In genomic region chr9:129036923-129037766, GRCh38 we compare ENCODE assay signal across 8 cellular contexts. TPM values are rescaled to one million over a fixed set of nuclear protein-coding genes. Genes with fewer than 3 reads are reported as not detected.
DNase-seq lines count a peak whose midpoint lies in the region; ATAC-seq and TF ChIP-seq lines count a peak whose summit lies in the region.

No MANE protein-coding gene starts in this region.

- no peaks in the 10 kb centered on the region for H3K27me3 ChIP-seq in OCI-LY1 (ENCODE audit: insufficient read depth, low read length)

- ATAC-seq in natural killer cell (no peak), HG03159 (IDR thresholded peaks at IDR 0.05; ENCODE audit: unreplicated experiment) (no peak), GM21723 (IDR thresholded peaks at IDR 0.05; ENCODE audit: unreplicated experiment) (no peak), HG03135 (IDR thresholded peaks at IDR 0.05; ENCODE audit: unreplicated experiment) (no peak), GM18520 (IDR thresholded peaks at IDR 0.05; ENCODE audit: unreplicated experiment) (no peak)

- H3K4me3 ChIP-seq in OCI-LY1 (ENCODE audit: low read depth, low read length, poor library complexity, severe bottlenecking) = peak overlapping the region; percentile 93

- H3K27ac ChIP-seq in C4-2B (peak overlapping the region; percentile 77), OCI-LY1 (ENCODE audit: low read depth, low read length, poor library complexity, severe bottlenecking) (no peak overlapping the region)

- H3K4me1 Mint-ChIP-seq in endothelial cell (ENCODE audit: unreplicated experiment) (peaks cover 22% of the 10 kb centered on the region), natural killer cell (peaks cover 24 to 40% of the 10 kb centered on the region in 2 donors)

- intact Hi-C loops in natural killer cell (cut with micrococcal nuclease) = loop anchor here (1.0 kb wide), 2 partner anchors 9 to 156 kb away; partner anchors contain the start of genes KYAT1 and SH3GLB2

- peaks cover 17% of the 10 kb centered on the region for H3K36me3 ChIP-seq in OCI-LY1 (ENCODE audit: insufficient read depth, low read length)

- DNase-seq in endothelial cell (ENCODE audit: low spot score) (no peak), natural killer cell (no peak)

- H3K27ac Mint-ChIP-seq in endothelial cell (ENCODE audit: unreplicated experiment) = peak overlapping the region; percentile 16
- peak overlapping the region; percentile 73 to 89 for H3K27ac Mint-ChIP-seq in natural killer cell

- no peaks in the 10 kb centered on the region for H3F3A ChIP-seq in OCI-LY1 (ENCODE audit: insufficient read depth, low read length)

- H2AFZ ChIP-seq in OCI-LY1 (ENCODE audit: low read length) = no peak overlapping the region

- H3K79me2 ChIP-seq in OCI-LY1 (ENCODE audit: insufficient read depth, low read length) = peaks cover 12% of the 10 kb centered on the region

- H3K27me3 Mint-ChIP-seq in endothelial cell (ENCODE audit: unreplicated experiment) = no peaks in the 10 kb centered on the region
- H3K27me3 Mint-ChIP-seq in natural killer cell (ENCODE audit: low read depth in 2 of 2) = no peaks in the 10 kb centered on the region

- H3K9me2 ChIP-seq in OCI-LY1 (ENCODE audit: low read depth, low read length) = no peaks in the 10 kb centered on the region

- H4K20me1 ChIP-seq in OCI-LY1 (ENCODE audit: insufficient read depth, low read length) = no peaks in the 10 kb centered on the region

- H3K4me3 Mint-ChIP-seq in endothelial cell (ENCODE audit: unreplicated experiment) = peak overlapping the region; percentile 97
- peak overlapping the region; percentile 97 for H3K4me3 Mint-ChIP-seq in natural killer cell

- H3K9ac ChIP-seq in OCI-LY1 (ENCODE audit: low read length) = peak overlapping the region; percentile 89

- H3K4me1 ChIP-seq in OCI-LY1 (ENCODE audit: insufficient read depth, low read length, severe bottlenecking) = peaks cover 19% of the 10 kb centered on the region

- H3K36me3 Mint-ChIP-seq in endothelial cell (ENCODE audit: low read depth, unreplicated experiment) = no peaks in the 10 kb centered on the region
- H3K36me3 Mint-ChIP-seq in natural killer cell = no peaks in the 10 kb centered on the region

- TF ChIP-seq CTCF in C4-2B (conservative IDR thresholded peaks at IDR 0.05) = no peak
- no peak for TF ChIP-seq CTCF in OCI-LY1 (IDR thresholded peaks at IDR 0.05; ENCODE audit: low read length)
- TF ChIP-seq CTCF in endothelial cell (IDR thresholded peaks at IDR 0.05; ENCODE audit: unreplicated experiment) = no peak
- TF ChIP-seq CTCF in natural killer cell (IDR thresholded peaks at IDR 0.05) = no peak

- no peaks in the 10 kb centered on the region for H3K9me3 ChIP-seq in OCI-LY1 (ENCODE audit: low read length)

- H3K4me2 ChIP-seq in OCI-LY1 (ENCODE audit: low read length) = peak overlapping the region; percentile 98

- no peaks in the 10 kb centered on the region for H3K9me3 Mint-ChIP-seq in endothelial cell (ENCODE audit: unreplicated experiment)
- H3K9me3 Mint-ChIP-seq in natural killer cell = no peaks in the 10 kb centered on the region

RNA-seq across cellular contexts. Expression of gene MIGA2, which starts 0.7 kb away (rescaled TPM):
- 32.9 TPM for total RNA-seq in endothelial cell (ENCODE audit: unreplicated experiment)
- total RNA-seq in natural killer cell = 10 to 100 TPM; 67.3 to 77.9 (median 73.9) TPM

RNA-seq across cellular contexts. Expression of gene SH3GLB2, which starts 9.0 kb away (rescaled TPM):
- total RNA-seq in endothelial cell (ENCODE audit: unreplicated experiment) = 94.3 TPM
- 10 to 100 TPM; 50.3 to 67.1 (median 65.4) TPM for total RNA-seq in natural killer cell

RNA-seq across cellular contexts. Expression of gene DOLPP1, which starts 43.8 kb away (rescaled TPM):
- 21.4 TPM for total RNA-seq in endothelial cell (ENCODE audit: unreplicated experiment)
- 10 to 100 TPM in 1 of 3 donors, 1 to 10 TPM in 2; 7.5 to 11.6 (median 7.8) TPM for total RNA-seq in natural killer cell
